Comparison of ENCODE assay signal across 8 cellular contexts in genomic region chr3:108589081-108589997, GRCh38. TPM values are rescaled to one million over a fixed set of nuclear protein-coding genes. Genes with fewer than 3 reads are reported as not detected.
DNase-seq lines count a peak whose midpoint lies in the region; ATAC-seq and TF ChIP-seq lines count a peak whose summit lies in the region.

Gene CIP2A (minus strand): TSS chr3:108589438. CDS start chr3:108589375, 63 bp downstream.
Gene DZIP3 (plus strand): TSS chr3:108589722. CDS start chr3:108605407, 15,685 bp downstream.

- H3K9ac ChIP-seq in parathyroid adenoma = peak within 1 kb of the TSS; percentile 90

- H2AFZ ChIP-seq in parathyroid adenoma = peak within 1 kb of the TSS; percentile 96

- in situ Hi-C loops in GM13976 (cut with MboI; ENCODE audit: low sequenced_read_pairs, unreplicated experiment) = no loop called here

- H3K36me3 ChIP-seq in parathyroid adenoma (ENCODE audit: control insufficient read depth, insufficient read depth, low read length) = no peaks in the 10 kb centered on the region
- H3K36me3 ChIP-seq in tibial nerve = no peaks in the 10 kb centered on the region

- peak within 1 kb of the TSS; percentile 90 for H3K4me2 ChIP-seq in parathyroid adenoma (ENCODE audit: low read length)

- H3K27ac ChIP-seq in adipose tissue (ENCODE audit: low read depth, low read length) (peak within 1 kb of the TSS; percentile 53), parathyroid adenoma (peak within 1 kb of the TSS; percentile 96), tibial nerve (peak within 1 kb of the TSS; percentile 92 to 98 (median 94))

- peak; percentile 93 for ATAC-seq in HG02852 (IDR thresholded peaks at IDR 0.05; ENCODE audit: unreplicated experiment)

- TF ChIP-seq CTCF in GM13976 (IDR thresholded peaks at IDR 0.05; ENCODE audit: borderline replicate concordance, control extremely low read depth, extremely low read depth, insufficient read depth, missing control alignments) = peak; percentile 4
- TF ChIP-seq CTCF in parathyroid adenoma (IDR thresholded peaks at IDR 0.05) = no peak
- peak in 1 of 5 experiments; percentile 12 for TF ChIP-seq CTCF in tibial nerve (IDR thresholded peaks at IDR 0.05)

- intact Hi-C loops in cardiac septum (cut with DNase I) = no loop called here

- H3K27me3 ChIP-seq in parathyroid adenoma (ENCODE audit: control insufficient read depth, insufficient read depth, low read length) (no peaks in the 10 kb centered on the region), tibial nerve (no peaks in the 10 kb centered on the region)

- H3K4me3 ChIP-seq in parathyroid adenoma (ENCODE audit: low read depth, low read length) = peak within 1 kb of the TSS; percentile 98
- H3K4me3 ChIP-seq in tibial nerve = peak within 1 kb of the TSS; percentile 54 to 87 (median 73)

- peak in 1 of 2 donors; percentile 58 for TF ChIP-seq POLR2A in tibial nerve (IDR thresholded peaks at IDR 0.05)

- DNase-seq in GM13976 (ENCODE audit: low spot score) = peak; percentile 90
- DNase-seq in NCI-H1436 treated with DMSO at 0.1 percent for 48 hours (lab: John Stamatoyannopoulos, UW) = peak; percentile 77
- peak; percentile 74 for DNase-seq in T follicular helper cell (ENCODE audit: low read depth)
- DNase-seq in cardiac septum (ENCODE audit: low spot score) = peak; percentile 91
- peak; percentile 29 to 64 for DNase-seq in tibial nerve (ENCODE audit: low spot score in 2 of 2)

- peak; percentile 64 to 87 for TF ChIP-seq EP300 in tibial nerve (IDR thresholded peaks at IDR 0.05)

- 0% methylated on average over 59 of the region's 59 CpGs for WGBS in adipose tissue, 3 donors
- WGBS in tibial nerve, 2 donors = 0 to 1% methylated on average over 55 to 59 of the region's 59 CpGs

- H3K4me1 ChIP-seq in parathyroid adenoma (peaks cover 7% of the 10 kb centered on the region), tibial nerve (peaks cover 0 to 30% (median 5%) of the 10 kb centered on the region in 4 donors)

- H3K9me3 ChIP-seq in parathyroid adenoma (ENCODE audit: control insufficient read depth, low read length) (no peaks in the 10 kb centered on the region), tibial nerve (no peaks in the 10 kb centered on the region)

- no peaks in the 10 kb centered on the region for H3K79me2 ChIP-seq in parathyroid adenoma

RNA-seq across cellular contexts. Expression of gene CIP2A, which starts in this region (rescaled TPM):
- polyA plus RNA-seq in adipose tissue = under 1 TPM; 0.41 to 0.82 (median 0.79) TPM
- total RNA-seq in cardiac septum = 1.3 TPM
- 1 to 10 TPM; 2.7 to 5.7 (median 5.3) TPM for total RNA-seq in tibial nerve

RNA-seq across cellular contexts. Expression of gene DZIP3, which starts in this region (rescaled TPM):
- polyA plus RNA-seq in adipose tissue = 1 to 10 TPM; 2.2 to 2.7 (median 2.6) TPM
- 17.7 TPM for total RNA-seq in cardiac septum
- 10 to 100 TPM in 2 of 4 donors, 1 to 10 TPM in 2; 7.5 to 12.0 (median 10.1) TPM for total RNA-seq in tibial nerve

Comparison
In these comparisons a context has a peak if more than half of its experiments do, and no peak if none do; other contexts are left out.
1. Peak in every context shown above with its lines: DNase-seq, ATAC-seq, H3K4me3 ChIP-seq and H3K27ac ChIP-seq.